8 cellular contexts compared by ENCODE assay signal in the genomic region with DNA sequence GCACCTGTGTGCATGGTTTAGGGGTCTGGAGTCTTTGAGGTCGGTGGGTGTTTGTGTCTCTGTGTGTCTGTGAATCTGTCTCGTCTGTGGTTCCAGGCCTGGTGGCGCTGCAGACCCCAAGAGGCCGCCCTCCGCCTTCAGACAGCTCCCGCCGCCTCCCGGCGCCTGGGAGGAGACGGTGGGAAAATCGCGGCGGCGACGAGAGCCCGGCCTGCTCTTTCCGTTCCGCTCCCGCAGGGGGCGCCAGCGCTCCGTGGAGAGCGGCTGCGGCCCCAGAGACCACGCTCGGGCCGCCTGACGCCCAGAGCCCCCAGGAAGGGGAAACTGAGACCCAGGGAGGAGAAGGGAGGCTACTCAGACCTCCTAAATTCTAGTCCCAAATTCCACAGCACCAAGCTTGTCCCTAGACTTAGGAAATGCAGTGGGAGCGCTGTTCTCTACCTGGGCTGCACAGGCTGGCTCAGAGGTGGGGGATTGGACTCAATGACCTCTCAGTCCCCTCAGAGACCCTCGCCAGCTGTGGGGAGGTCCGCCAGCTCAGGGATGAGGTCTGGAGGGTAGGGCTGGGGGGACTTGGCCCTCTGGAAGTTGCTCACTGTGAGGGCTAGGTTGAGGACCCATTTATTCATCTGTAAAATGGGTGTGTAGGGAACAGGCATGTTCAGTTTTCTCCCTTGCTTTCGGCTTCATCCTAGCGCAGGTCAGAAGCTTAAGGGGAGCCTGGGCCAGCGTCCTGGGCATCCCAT. TPM values are rescaled to one million over a fixed set of nuclear protein-coding genes. Genes with fewer than 3 reads are reported as not detected.
DNase-seq lines count a peak whose midpoint lies in the region; ATAC-seq and TF ChIP-seq lines count a peak whose summit lies in the region.

No MANE protein-coding gene starts in this region.

- peak; percentile 99 for TF ChIP-seq CTCF in endodermal cell (conservative IDR thresholded peaks at IDR 0.05)
- peak; percentile 53 to 90 (median 77) for TF ChIP-seq CTCF in testis (IDR thresholded peaks at IDR 0.05)

- peaks cover 10% of the 10 kb centered on the region for H3K27me3 Mint-ChIP-seq in endodermal cell (ENCODE audit: insufficient read depth)

- H3K9me3 ChIP-seq in endodermal cell (ENCODE audit: control insufficient read depth, low read length) = no peaks in the 10 kb centered on the region
- no peaks in the 10 kb centered on the region for H3K9me3 ChIP-seq in mucosa of stomach (ENCODE audit: control insufficient read depth, low read length)
- H3K9me3 ChIP-seq in testis = no peaks in the 10 kb centered on the region

- no peaks in the 10 kb centered on the region for H3K9me3 Mint-ChIP-seq in endodermal cell

- no peaks in the 10 kb centered on the region for H3K27me3 ChIP-seq in endodermal cell (ENCODE audit: control insufficient read depth, insufficient read depth, low read length, poor library complexity, severe bottlenecking)
- peaks cover 28% of the 10 kb centered on the region for H3K27me3 ChIP-seq in mucosa of stomach (ENCODE audit: control insufficient read depth, insufficient read depth, low read length)
- H3K27me3 ChIP-seq in testis = no peaks in the 10 kb centered on the region

- no peaks in the 10 kb centered on the region for H3K4me1 ChIP-seq in endodermal cell (ENCODE audit: control insufficient read depth, insufficient read depth, low read length)
- peaks cover 9% of the 10 kb centered on the region for H3K4me1 ChIP-seq in mucosa of stomach (ENCODE audit: control insufficient read depth, insufficient read depth, low read length)
- no peaks in the 10 kb centered on the region for H3K4me1 ChIP-seq in testis

- ATAC-seq in GM18517 (IDR thresholded peaks at IDR 0.05; ENCODE audit: unreplicated experiment) = no peak

- H3K27ac ChIP-seq in endodermal cell (ENCODE audit: low read depth, low read length) (no peak overlapping the region), testis (no peak overlapping the region)

- WGBS in endodermal cell (ENCODE audit: insufficient coverage in 1 of 2, insufficient read length in 1 of 2), 2 experiments = 18 to 73% methylated on average over 4 to 34 of the region's 34 CpGs
- WGBS in testis, 2 donors = 9 to 40% methylated on average over 6 to 34 of the region's 34 CpGs

- H3K36me3 Mint-ChIP-seq in endodermal cell (ENCODE audit: low read depth) = no peaks in the 10 kb centered on the region

- H3K9ac ChIP-seq in endodermal cell (ENCODE audit: extremely low read depth, low read length, poor library complexity, severe bottlenecking) (no peak overlapping the region), mucosa of stomach (ENCODE audit: low read length) (peak overlapping the region; percentile 9)

- DNase-seq in NCI-H1436 (lab: John Stamatoyannopoulos, UW) (peak; percentile 52), NCI-H1436 treated with DMSO at 0.1 percent for 48 hours (lab: John Stamatoyannopoulos, UW) (no peak), NCI-H128 (lab: John Stamatoyannopoulos, UW; ENCODE audit: unreplicated experiment) (peak; percentile 42), endodermal cell (peak; percentile 91), testis (peak; percentile 69)
- DNase-seq in activated CD4-positive, CD25-positive, alpha-beta regulatory T cell treated with anti-CD3 and anti-CD28 coated beads, Interleukin-2, amount 50 U/mL, for 72 hours = peak; percentile 57

- no peak for TF ChIP-seq POLR2A in testis (IDR thresholded peaks at IDR 0.05)

- H3K4me3 Mint-ChIP-seq in endodermal cell = no peak overlapping the region

- H3K4me1 Mint-ChIP-seq in endodermal cell = peaks cover 17% of the 10 kb centered on the region

- intact Hi-C loops in testis (cut with DNase I; ENCODE audit: low total_unique reads) = loop anchor here (10.0 kb wide), 1 partner anchor 430 kb away; no protein-coding TSS in a partner anchor

- H3K27ac Mint-ChIP-seq in endodermal cell = no peak overlapping the region

- H3K36me3 ChIP-seq in endodermal cell (ENCODE audit: control insufficient read depth, insufficient read depth, low read length) = no peaks in the 10 kb centered on the region
- no peaks in the 10 kb centered on the region for H3K36me3 ChIP-seq in mucosa of stomach (ENCODE audit: control insufficient read depth, insufficient read depth, low read length)
- H3K36me3 ChIP-seq in testis (ENCODE audit: low read depth, missing control alignments) = no peaks in the 10 kb centered on the region

- H3K4me3 ChIP-seq in endodermal cell (ENCODE audit: low read length) = no peak overlapping the region
- no peak overlapping the region for H3K4me3 ChIP-seq in mucosa of stomach (ENCODE audit: low read length)
- H3K4me3 ChIP-seq in testis = peak overlapping the region; percentile 7 to 25

RNA-seq across cellular contexts. Expression of a gene that starts 36.9 kb away (rescaled TPM):
- total RNA-seq in endodermal cell (10 to 100 TPM; 32.5 to 56.5 TPM), testis (10 to 100 TPM; 80.0 to 83.6 TPM)
- polyA plus RNA-seq in endodermal cell (2013, experiment 1 of 2) = 51.9 TPM
- 45.0 TPM for polyA plus RNA-seq in endodermal cell (2013, experiment 2 of 2)
- 76.9 TPM for polyA plus RNA-seq in testis (ENCODE audit: insufficient read depth, low read depth, low replicate concordance)

RNA-seq across cellular contexts. Expression of a gene that starts 43.5 kb away (rescaled TPM):
- total RNA-seq in endodermal cell (10 to 100 TPM; 16.8 to 27.3 TPM), testis (1 to 10 TPM; 6.2 to 8.7 TPM)
- polyA plus RNA-seq in endodermal cell (2013, experiment 1 of 2) = 413 TPM
- 384 TPM for polyA plus RNA-seq in endodermal cell (2013, experiment 2 of 2)
- 6.1 TPM for polyA plus RNA-seq in testis (ENCODE audit: insufficient read depth, low read depth, low replicate concordance)

Comparison
In these comparisons a context has a peak if more than half of its experiments do, and no peak if none do; other contexts are left out.
1. H3K4me3 ChIP-seq: peak in testis (2 of 2); none in endodermal cell (single experiment) and mucosa of stomach (single experiment).